18 cellular contexts compared by ENCODE assay signal in the genomic region with DNA sequence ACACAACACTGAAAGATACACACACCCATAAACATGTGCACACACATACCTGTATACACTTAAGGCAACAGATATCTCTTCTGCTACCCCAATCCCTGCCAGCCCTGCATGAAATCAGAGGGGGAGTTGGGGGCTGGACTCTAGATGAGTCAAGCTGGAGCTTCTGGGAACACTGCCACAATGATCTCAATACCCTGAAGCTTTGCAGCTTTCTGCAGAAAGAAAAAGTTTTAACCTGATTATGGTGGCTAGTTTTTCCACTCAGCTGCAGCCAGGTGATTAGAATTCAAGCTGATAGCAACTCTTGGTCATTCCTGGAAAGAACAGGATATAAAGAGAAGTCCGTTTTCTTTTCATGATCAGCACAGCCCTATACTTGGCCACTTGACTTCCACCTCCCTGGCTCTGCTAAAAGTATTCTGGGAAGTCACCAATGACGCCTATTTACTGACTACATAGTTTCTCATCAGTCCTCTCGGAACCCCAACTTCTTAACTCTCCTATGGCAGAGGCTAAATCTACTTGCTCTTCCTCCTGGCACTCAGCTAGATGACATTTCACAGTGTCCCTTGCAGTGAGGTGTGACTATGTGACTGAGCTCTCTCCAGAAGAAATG. TPM values are rescaled to one million over a fixed set of nuclear protein-coding genes. Genes with fewer than 3 reads are reported as not detected.
DNase-seq lines count a peak whose midpoint lies in the region; ATAC-seq, FAIRE-seq and TF ChIP-seq lines count a peak whose summit lies in the region.
"Had no signal": no experiment of that assay in that cellular context is flagged by ENCODE, and none has a peak within 500 bp of the region (broad histone marks: within the 10 kb centered on the region; RNA-seq: fewer than 3 reads in every experiment).

No MANE protein-coding gene starts in this region.

- no peak overlapping the region for H3K4me3 ChIP-seq in heart left ventricle
- H3K4me3 ChIP-seq in astrocyte (ENCODE audit: insufficient read depth, low read depth, low read length), result no peak overlapping the region
- no peak overlapping the region for H3K4me3 ChIP-seq in uterus
- H3K4me3 ChIP-seq in right lobe of liver, result no peak overlapping the region
- H3K4me3 ChIP-seq: cardiac muscle cell, ovary, testis had no signal

- peak in 2 of 5 donors; percentile 46 to 50 for DNase-seq in heart left ventricle
- no peak for DNase-seq in cardiac septum (ENCODE audit: low spot score)
- DNase-seq in astrocyte (ENCODE audit: low read depth), result peak; percentile 90
- peak; percentile 46 for DNase-seq in left cardiac atrium
- peak; percentile 65 to 82 for DNase-seq in uterus
- DNase-seq in stimulated activated CD4-positive, alpha-beta T cell treated with anti-CD3 and anti-CD28 coated beads, Interleukin-15, amount 100 ng/mL, for 24 hours, result no peak
- DNase-seq in NCI-H2029 treated with DMSO at 0.1 percent for 48 hours (lab: John Stamatoyannopoulos, UW), result no peak
- DNase-seq in right lobe of liver, result no peak
- DNase-seq: activated T-cell treated with anti-CD3 and anti-CD28 coated beads for 4 hours, AML-193, GF-D8, testis, WERI-Rb-1 had no signal

- H3K36me3 ChIP-seq in heart left ventricle (no peaks in the 10 kb centered on the region), astrocyte (ENCODE audit: insufficient read depth, low read length) (no peaks in the 10 kb centered on the region), uterus (no peaks in the 10 kb centered on the region), right lobe of liver (no peaks in the 10 kb centered on the region)
- H3K36me3 ChIP-seq: cardiac muscle cell, ovary, WERI-Rb-1 had no signal

- H3K9me3 Mint-ChIP-seq in astrocyte (ENCODE audit: unreplicated experiment), result no peaks in the 10 kb centered on the region
- H3K9me3 Mint-ChIP-seq: IgD-negative memory B cell had no signal

- no peak overlapping the region for H3K27ac ChIP-seq in heart left ventricle
- no peak overlapping the region for H3K27ac ChIP-seq in astrocyte (ENCODE audit: low read depth, low read length)
- peak overlapping the region; percentile 76 to 80 for H3K27ac ChIP-seq in uterus
- no peak overlapping the region for H3K27ac ChIP-seq in right lobe of liver
- H3K27ac ChIP-seq: cardiac muscle cell, ovary, testis, WERI-Rb-1 had no signal

- H3K4me1 Mint-ChIP-seq in astrocyte (ENCODE audit: low read depth, unreplicated experiment), result peaks cover 12% of the 10 kb centered on the region
- H3K4me1 Mint-ChIP-seq: IgD-negative memory B cell had no signal

- no peak overlapping the region for H3K4me3 Mint-ChIP-seq in astrocyte (ENCODE audit: unreplicated experiment)
- H3K4me3 Mint-ChIP-seq: IgD-negative memory B cell had no signal

- TF ChIP-seq POLR2A in heart left ventricle (IDR thresholded peaks at IDR 0.05) (no peak), uterus (IDR thresholded peaks at IDR 0.05) (no peak), right lobe of liver (IDR thresholded peaks at IDR 0.05) (no peak)

- intact Hi-C loops in heart left ventricle (cut with DNase I), result loop anchor here in 1 of 10 donors (5.0 kb wide), 1 partner anchor 75 kb away; the partner anchor contains the start of gene SAMD13
- intact Hi-C loops in cardiac septum (cut with DNase I), result no loop called here
- intact Hi-C loops in left cardiac atrium (cut with DNase I), result no loop called here
- intact Hi-C loops in uterus (cut with DNase I; ENCODE audit: low total_unique reads), result no loop called here
- intact Hi-C loops in right lobe of liver (cut with DNase I), result no loop called here

- peak overlapping the region; percentile 45 for H3K4me2 ChIP-seq in astrocyte (ENCODE audit: low read length)

- TF ChIP-seq CTCF in heart left ventricle (IDR thresholded peaks at IDR 0.05) (no peak), astrocyte (IDR thresholded peaks at IDR 0.05; ENCODE audit: insufficient read depth, low read depth, low read length) (no peak), uterus (IDR thresholded peaks at IDR 0.05) (no peak), right lobe of liver (IDR thresholded peaks at IDR 0.05) (no peak)

- H3K27ac Mint-ChIP-seq in astrocyte (ENCODE audit: unreplicated experiment), result no peak overlapping the region
- H3K27ac Mint-ChIP-seq: IgD-negative memory B cell had no signal

- H2AFZ ChIP-seq in astrocyte (ENCODE audit: low read depth, low read length), result no peak overlapping the region

- 29 to 33% (median 31%) methylated on average over 3 of the region's 3 CpGs for WGBS in heart left ventricle, 4 donors
- WGBS in right lobe of liver (ENCODE audit: insufficient coverage, low coverage, low lambda C conversion rate, missing lambda C conversion rate), result 26% methylated on average over 3 of the region's 3 CpGs

- no peak for FAIRE-seq in astrocyte (lab: Jason Lieb, UNC)
- FAIRE-seq: frontal cortex had no signal

- H3K4me1 ChIP-seq in heart left ventricle (peaks cover 0 to 34% (median 5%) of the 10 kb centered on the region in 12 donors), astrocyte (ENCODE audit: insufficient read depth, low read length) (peaks cover 40% of the 10 kb centered on the region), uterus (peaks cover 0 to 7% of the 10 kb centered on the region in 2 donors), right lobe of liver (no peaks in the 10 kb centered on the region)

- no peaks in the 10 kb centered on the region for H3K27me3 ChIP-seq in heart left ventricle
- no peaks in the 10 kb centered on the region for H3K27me3 ChIP-seq in astrocyte (ENCODE audit: insufficient read depth, low read length)
- no peaks in the 10 kb centered on the region for H3K27me3 ChIP-seq in uterus
- H3K27me3 ChIP-seq in right lobe of liver, result no peaks in the 10 kb centered on the region
- H3K27me3 ChIP-seq: cardiac muscle cell, ovary, testis had no signal

- H3K9me3 ChIP-seq in heart left ventricle, result no peaks in the 10 kb centered on the region
- no peaks in the 10 kb centered on the region for H3K9me3 ChIP-seq in astrocyte (ENCODE audit: insufficient read depth, low read depth, low read length)
- no peaks in the 10 kb centered on the region for H3K9me3 ChIP-seq in uterus
- H3K9me3 ChIP-seq in right lobe of liver, result no peaks in the 10 kb centered on the region
- H3K9me3 ChIP-seq: ovary, testis had no signal

- no peaks in the 10 kb centered on the region for H4K20me1 ChIP-seq in astrocyte (ENCODE audit: insufficient read depth, low read length)

- H3K9ac ChIP-seq in astrocyte (ENCODE audit: low read length), result no peak overlapping the region

- no peaks in the 10 kb centered on the region for H3K36me3 Mint-ChIP-seq in astrocyte (ENCODE audit: low read depth, unreplicated experiment)
- H3K36me3 Mint-ChIP-seq: IgD-negative memory B cell had no signal

- peaks cover 2% of the 10 kb centered on the region for H3K27me3 Mint-ChIP-seq in astrocyte (ENCODE audit: low read depth, unreplicated experiment)
- H3K27me3 Mint-ChIP-seq: IgD-negative memory B cell had no signal

- H3K79me2 ChIP-seq in astrocyte (ENCODE audit: insufficient read depth, low read length), result no peaks in the 10 kb centered on the region

- peak; percentile 45 to 78 (median 65) for ATAC-seq in heart left ventricle
- peak; percentile 68 to 92 for ATAC-seq in left cardiac atrium
- ATAC-seq in right lobe of liver, result no peak

RNA-seq across cellular contexts. Expression of gene DNASE2B, which starts 20.7 kb away (rescaled TPM):
- total RNA-seq in heart left ventricle (under 1 TPM in 1 of 9 donors, not detected in 8; 0.53 TPM), cardiac septum (not detected), astrocyte (not detected in 2 replicates), left cardiac atrium (not detected), uterus (not detected), right lobe of liver (under 1 TPM in 3 of 6 experiments, not detected in 3; 0.17 to 0.25 (median 0.25) TPM)
- under 1 TPM in 1 of 2 donors, not detected in 1; 0.06 TPM for polyA plus RNA-seq in heart left ventricle
- total RNA-seq: cardiac muscle cell, frontal cortex, liver had no signal
- polyA plus RNA-seq: cardiac muscle cell, IgD-negative memory B cell, liver had no signal

Comparison
In these comparisons a context has a peak if more than half of its experiments do, and no peak if none do; other contexts are left out.
1. DNase-seq: peak in astrocyte (single experiment), left cardiac atrium (single experiment) and uterus (2 of 2); none in cardiac septum (single experiment), stimulated activated CD4-positive, alpha-beta T cell treated with anti-CD3 and anti-CD28 coated beads, Interleukin-15, amount 100 ng/mL, for 24 hours (single experiment), NCI-H2029 treated with DMSO at 0.1 percent for 48 hours (single experiment) and right lobe of liver (0 of 3).
2. ATAC-seq: peak in heart left ventricle (4 of 4) and left cardiac atrium (2 of 2); none in right lobe of liver (0 of 4).
3. H3K27ac ChIP-seq: peak in uterus (2 of 2); none in heart left ventricle (0 of 12), astrocyte (single experiment) and right lobe of liver (0 of 3).